Comparison of ENCODE assay signal across 9 cellular contexts in the genomic region with DNA sequence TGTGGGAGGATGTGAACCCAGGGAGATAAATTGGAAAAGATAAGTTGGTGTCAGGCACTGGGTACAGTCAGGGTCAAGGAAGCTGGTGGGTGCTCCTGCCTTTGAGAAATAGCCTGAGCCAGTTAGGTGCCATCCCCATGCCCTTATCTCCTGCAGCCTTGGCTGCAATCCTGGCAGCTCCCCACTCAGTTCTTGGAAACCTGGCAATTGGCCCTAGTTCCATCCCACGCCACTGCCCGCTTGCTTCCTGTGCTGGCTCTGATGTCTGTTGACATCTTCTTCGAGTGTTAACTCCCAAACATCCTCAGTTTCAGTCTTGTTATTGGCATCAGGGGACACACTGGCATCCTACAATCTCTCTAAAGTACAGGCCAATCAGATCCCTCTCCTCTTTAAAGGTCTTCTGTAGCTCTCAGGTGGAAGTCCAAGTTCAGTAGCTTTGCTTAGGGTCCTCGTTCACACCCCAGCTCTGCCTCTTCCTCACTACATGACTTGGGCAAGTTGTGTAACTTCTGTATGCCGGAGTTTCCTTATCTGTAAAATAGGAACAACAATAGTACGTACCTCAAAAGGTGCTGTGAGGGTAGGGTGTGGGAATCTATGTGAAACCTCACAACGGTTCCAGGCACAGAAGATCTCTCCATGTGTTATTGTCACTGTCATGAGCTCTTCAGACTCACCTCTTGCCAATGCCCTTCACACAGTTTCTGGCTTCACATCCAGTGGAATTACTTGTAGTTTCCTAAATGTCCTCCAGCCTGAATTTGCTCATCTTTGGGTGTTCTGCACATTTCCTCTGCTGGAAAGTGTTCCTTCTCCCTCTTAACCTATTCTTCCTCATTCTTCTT. TPM values are rescaled to one million over a fixed set of nuclear protein-coding genes. Genes with fewer than 3 reads are reported as not detected.
DNase-seq lines count a peak whose midpoint lies in the region; ATAC-seq and TF ChIP-seq lines count a peak whose summit lies in the region.
"Had no signal": no experiment of that assay in that cellular context is flagged by ENCODE, and none has a peak within 500 bp of the region (broad histone marks: within the 10 kb centered on the region; RNA-seq: fewer than 3 reads in every experiment).

No MANE protein-coding gene starts in this region.

- H3K9me3 Mint-ChIP-seq in stimulated activated effector memory CD8-positive, alpha-beta T cell treated with anti-CD3 and anti-CD28 coated beads, Interleukin-12 subunit alpha, Interleukin-12 subunit beta, amount 100 ng/mL, for 72 hours: no peaks in the 10 kb centered on the region

- H3K4me3 ChIP-seq in adrenal gland: peak overlapping the region in 1 of 4 donors; percentile 14

- peak overlapping the region; percentile 41 for H3K4me3 Mint-ChIP-seq in stimulated activated effector memory CD8-positive, alpha-beta T cell treated with anti-CD3 and anti-CD28 coated beads, Interleukin-12 subunit alpha, Interleukin-12 subunit beta, amount 100 ng/mL, for 72 hours

- H3K27ac ChIP-seq in adrenal gland: peak overlapping the region in 3 of 5 donors; percentile 21 to 67 (median 65)
- H3K27ac ChIP-seq: epithelial cell of prostate had no signal

- peaks cover 6 to 18% of the 10 kb centered on the region in 2 donors for H3K4me1 ChIP-seq in adrenal gland (replicated peaks in 1 of 2)

- H3K9me3 ChIP-seq in adrenal gland (replicated peaks in 1 of 3): no peaks in the 10 kb centered on the region

- H3K4me1 Mint-ChIP-seq in stimulated activated effector memory CD8-positive, alpha-beta T cell treated with anti-CD3 and anti-CD28 coated beads, Interleukin-12 subunit alpha, Interleukin-12 subunit beta, amount 100 ng/mL, for 72 hours: peaks cover 29% of the 10 kb centered on the region

- DNase-seq in SIG-M5 treated with dmso at 0.1 percent for 504 hours (lab: John Stamatoyannopoulos, UW; ENCODE audit: unreplicated experiment) (peak; percentile 57), SIG-M5 (lab: John Stamatoyannopoulos, UW) (no peak), adrenal gland (peak; percentile 74 to 89 (median 86)), NCI-H146 (lab: John Stamatoyannopoulos, UW) (no peak), DMS79 treated with DMSO at 0.1 percent for 48 hours (lab: John Stamatoyannopoulos, UW) (no peak)
- DNase-seq in stimulated activated effector memory CD8-positive, alpha-beta T cell treated with anti-CD3 and anti-CD28 coated beads, Interleukin-12 subunit alpha, Interleukin-12 subunit beta, amount 100 ng/mL, for 72 hours (ENCODE audit: low spot score in 2 of 2): no peak
- DNase-seq in activated CD4-positive, alpha-beta T cell treated with anti-CD3 and anti-CD28 coated beads, Interleukin-2, amount 50 U/mL, for 1 hour: no peak

- intact Hi-C loops in adrenal gland (cut with DNase I): no loop called here

- H3K27ac Mint-ChIP-seq in stimulated activated effector memory CD8-positive, alpha-beta T cell treated with anti-CD3 and anti-CD28 coated beads, Interleukin-12 subunit alpha, Interleukin-12 subunit beta, amount 100 ng/mL, for 72 hours: peak overlapping the region; percentile 67

- 25 to 34% (median 27%) methylated on average over 7 of the region's 7 CpGs for WGBS in adrenal gland, 4 donors

- no peaks in the 10 kb centered on the region for H3K36me3 ChIP-seq in adrenal gland (replicated peaks in 1 of 2)

- H3K27me3 ChIP-seq in adrenal gland: no peaks in the 10 kb centered on the region

- TF ChIP-seq POLR2A in adrenal gland (IDR thresholded peaks at IDR 0.05): no peak

- no peaks in the 10 kb centered on the region for H3K36me3 Mint-ChIP-seq in stimulated activated effector memory CD8-positive, alpha-beta T cell treated with anti-CD3 and anti-CD28 coated beads, Interleukin-12 subunit alpha, Interleukin-12 subunit beta, amount 100 ng/mL, for 72 hours

- ATAC-seq in HG03354 (IDR thresholded peaks at IDR 0.05; ENCODE audit: poor library complexity, severe bottlenecking, unreplicated experiment): peak; percentile 27
- ATAC-seq in stimulated activated effector memory CD8-positive, alpha-beta T cell treated with anti-CD3 and anti-CD28 coated beads, Interleukin-12 subunit alpha, Interleukin-12 subunit beta, amount 100 ng/mL, for 72 hours: no peak

- no peak for TF ChIP-seq CTCF in adrenal gland (IDR thresholded peaks at IDR 0.05)

RNA-seq across cellular contexts. Expression of gene PRKAR1A, which starts 13.5 kb away (rescaled TPM):
- 100 to 1,000 TPM; 138 to 467 (median 388) TPM for total RNA-seq in adrenal gland
- polyA plus RNA-seq in adrenal gland: 100 to 1,000 TPM in 1 of 3 donors, 10 to 100 TPM in 2; 56.3 to 428 (median 84.1) TPM

RNA-seq across cellular contexts. Expression of gene WIPI1, which starts 41.4 kb away (rescaled TPM):
- 100 to 1,000 TPM in 1 of 8 donors, 10 to 100 TPM in 7; 26.4 to 148 (median 51.0) TPM for total RNA-seq in adrenal gland
- polyA plus RNA-seq in adrenal gland: 10 to 100 TPM; 19.3 to 38.2 (median 23.5) TPM

Comparison
In these comparisons a context has a peak if more than half of its experiments do, and no peak if none do; other contexts are left out.
1. DNase-seq: peak in SIG-M5 treated with dmso at 0.1 percent for 504 hours (single experiment) and adrenal gland (7 of 7); none in SIG-M5 (single experiment), stimulated activated effector memory CD8-positive, alpha-beta T cell treated with anti-CD3 and anti-CD28 coated beads, Interleukin-12 subunit alpha, Interleukin-12 subunit beta, amount 100 ng/mL, for 72 hours (0 of 2), NCI-H146 (single experiment), activated CD4-positive, alpha-beta T cell treated with anti-CD3 and anti-CD28 coated beads, Interleukin-2, amount 50 U/mL, for 1 hour (single experiment) and DMS79 treated with DMSO at 0.1 percent for 48 hours (single experiment).